19 cellular contexts compared by ENCODE assay signal in the genomic region with DNA sequence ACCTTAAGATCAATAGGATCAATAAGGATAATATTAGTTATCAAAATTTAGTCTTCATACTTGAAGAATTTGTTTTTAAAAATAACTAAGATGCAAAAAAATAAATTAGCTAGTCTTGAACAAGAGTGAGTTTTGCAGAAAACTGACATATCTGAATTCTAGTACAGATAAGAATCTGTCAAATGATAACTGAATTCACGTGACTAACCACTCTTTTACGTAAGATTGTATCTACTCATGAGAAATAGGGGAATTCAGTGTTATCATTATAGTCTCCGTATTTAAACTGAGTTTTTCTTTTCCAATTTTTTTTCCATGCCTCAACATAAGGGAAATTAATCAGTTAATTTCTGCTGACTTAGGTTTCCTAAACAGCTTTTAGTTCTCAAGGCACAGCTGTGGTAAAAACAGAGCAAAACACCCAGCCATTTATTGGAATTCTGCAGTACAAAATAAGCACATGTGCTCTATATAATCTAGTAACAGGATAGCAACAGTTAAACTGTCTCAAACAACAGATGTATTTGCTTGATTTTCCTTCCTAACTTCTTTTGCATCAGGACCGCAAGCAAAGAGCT. TPM values are rescaled to one million over a fixed set of nuclear protein-coding genes. Genes with fewer than 3 reads are reported as not detected.
DNase-seq lines count a peak whose midpoint lies in the region; ATAC-seq and TF ChIP-seq lines count a peak whose summit lies in the region.
"Had no signal": no experiment of that assay in that cellular context is flagged by ENCODE, and none has a peak within 500 bp of the region (broad histone marks: within the 10 kb centered on the region; RNA-seq: fewer than 3 reads in every experiment).

No MANE protein-coding gene starts in this region.

- DNase-seq in adrenal gland (no peak), hepatocyte (ENCODE audit: low spot score) (no peak), ovary (no peak), upper lobe of right lung (no peak), NCI-H2029 (lab: John Stamatoyannopoulos, UW) (no peak), cerebellar cortex (ENCODE audit: low spot score) (no peak)
- DNase-seq: activated CD4-positive, alpha-beta T cell treated with anti-CD3 and anti-CD28 coated beads, Interleukin-2, amount 50 U/mL, for 1 hour; activated naive CD4-positive, alpha-beta T cell treated with anti-CD3 and anti-CD28 coated beads for 36 hours; caudate nucleus; CD4-positive, CD25-positive, alpha-beta regulatory T cell; natural killer cell; NCI-H1105; NCI-H2081; NCI-H446; T1000 had no signal

- H3K4me1 ChIP-seq in adrenal gland (replicated peaks in 1 of 2) (peaks cover 89 to 93% of the 10 kb centered on the region in 2 donors), hepatocyte (ENCODE audit: insufficient read depth) (peaks cover 45% of the 10 kb centered on the region), ovary (ENCODE audit: insufficient read depth) (peaks cover 26% of the 10 kb centered on the region), upper lobe of right lung (peaks cover 42% of the 10 kb centered on the region)
- H3K4me1 ChIP-seq: HAP-1 had no signal

- peak overlapping the region in 4 of 5 donors; percentile 1 to 69 (median 14) for H3K27ac ChIP-seq in adrenal gland
- H3K27ac ChIP-seq in hepatocyte, result no peak overlapping the region
- H3K27ac ChIP-seq in ovary, result peak overlapping the region in 1 of 2 donors; percentile 30
- no peak overlapping the region for H3K27ac ChIP-seq in upper lobe of right lung

- TF ChIP-seq EP300 in ovary (IDR thresholded peaks at IDR 0.05), result no peak

- H3K9me2 ChIP-seq in hepatocyte (replicated peaks; ENCODE audit: insufficient read depth), result no peaks in the 10 kb centered on the region

- TF ChIP-seq CTCF in adrenal gland (IDR thresholded peaks at IDR 0.05) (no peak), hepatocyte (IDR thresholded peaks at IDR 0.05; ENCODE audit: poor library complexity) (no peak), ovary (IDR thresholded peaks at IDR 0.05) (no peak), upper lobe of right lung (IDR thresholded peaks at IDR 0.05) (no peak)

- H3K9me3 ChIP-seq in adrenal gland (replicated peaks in 1 of 3), result no peaks in the 10 kb centered on the region
- H3K9me3 ChIP-seq in hepatocyte (ENCODE audit: low read depth), result no peaks in the 10 kb centered on the region
- no peaks in the 10 kb centered on the region for H3K9me3 ChIP-seq in ovary
- H3K9me3 ChIP-seq in upper lobe of right lung, result no peaks in the 10 kb centered on the region
- H3K9me3 ChIP-seq: HAP-1 had no signal

- H4K20me1 ChIP-seq in hepatocyte (ENCODE audit: insufficient read depth, poor library complexity, severe bottlenecking), result no peaks in the 10 kb centered on the region

- H3K4me3 ChIP-seq in adrenal gland (peak overlapping the region in 1 of 4 donors; percentile 42), hepatocyte (no peak overlapping the region), ovary (peak overlapping the region; percentile 2), upper lobe of right lung (peak overlapping the region; percentile 21)
- H3K4me3 ChIP-seq: HAP-1 had no signal

- H3K36me3 ChIP-seq in adrenal gland (replicated peaks in 1 of 2) (peaks cover 0 to 52% of the 10 kb centered on the region in 2 donors), hepatocyte (replicated peaks; ENCODE audit: insufficient read depth, low read depth) (no peaks in the 10 kb centered on the region), ovary (no peaks in the 10 kb centered on the region), upper lobe of right lung (peaks cover 48% of the 10 kb centered on the region)
- H3K36me3 ChIP-seq: HAP-1 had no signal

- H3K4me2 ChIP-seq in hepatocyte, result peak overlapping the region; percentile 41

- ATAC-seq in upper lobe of right lung (no peak), HG03460 (IDR thresholded peaks at IDR 0.05; ENCODE audit: unreplicated experiment) (no peak)
- ATAC-seq: natural killer cell, WTC11 had no signal

- WGBS in adrenal gland, 4 donors, result 25 to 46% (median 28%) methylated on average over 4 of the region's 4 CpGs
- 61% methylated on average over 4 of the region's 4 CpGs for WGBS in hepatocyte (ENCODE audit: low lambda C conversion rate, missing lambda C conversion rate)
- 19 to 25% (median 19%) methylated on average over 4 of the region's 4 CpGs for WGBS in ovary, 3 donors

- H2AFZ ChIP-seq in hepatocyte, result no peak overlapping the region

- TF ChIP-seq POLR2A in adrenal gland (IDR thresholded peaks at IDR 0.05), result no peak
- no peak for TF ChIP-seq POLR2A in ovary (IDR thresholded peaks at IDR 0.05)

- intact Hi-C loops in adrenal gland (cut with DNase I) (no loop called here), ovary (cut with DNase I) (loop anchor here in 2 of 4 donors (10.0 kb wide), 2 partner anchors 57 to 523 kb away; no protein-coding TSS in a partner anchor), upper lobe of right lung (cut with DNase I) (loop anchor here (10.0 kb wide), 1 partner anchor 97 kb away; no protein-coding TSS in a partner anchor)

- H3K79me2 ChIP-seq in hepatocyte, result peaks cover 4% of the 10 kb centered on the region

- H3K27me3 ChIP-seq in adrenal gland, result no peaks in the 10 kb centered on the region
- H3K27me3 ChIP-seq in hepatocyte, result no peaks in the 10 kb centered on the region
- no peaks in the 10 kb centered on the region for H3K27me3 ChIP-seq in ovary
- H3K27me3 ChIP-seq in upper lobe of right lung, result no peaks in the 10 kb centered on the region

RNA-seq across cellular contexts. Expression of a gene that starts 19.1 kb away (rescaled TPM):
- total RNA-seq in adrenal gland, result 1,000 to 10,000 TPM in 5 of 8 donors, 100 to 1,000 TPM in 2, 10 to 100 TPM in 1; 84.1 to 3,561 (median 1,319) TPM
- 100 to 1,000 TPM; 115 to 215 (median 154) TPM for polyA plus RNA-seq in adrenal gland
- 225 and 261 TPM in 2 replicates for total RNA-seq in hepatocyte
- polyA plus RNA-seq in hepatocyte, result 153 and 186 TPM in 2 replicates
- total RNA-seq in ovary, result 100 to 1,000 TPM; 243 to 515 (median 365) TPM
- 100 to 1,000 TPM; 288 to 361 TPM for polyA plus RNA-seq in ovary
- 169 TPM for total RNA-seq in upper lobe of right lung
- total RNA-seq: OCI-LY7 had no signal

Comparison
In these comparisons a context has a peak if more than half of its experiments do, and no peak if none do; other contexts are left out.
1. H3K27ac ChIP-seq: peak in adrenal gland (4 of 5); none in hepatocyte (single experiment) and upper lobe of right lung (single experiment).